ENCODE assay signal across 23 cellular contexts in genomic region chr10:101280511-101280910, GRCh38. TPM values are rescaled to one million over a fixed set of nuclear protein-coding genes. Genes with fewer than 3 reads are reported as not detected.
A peak's percentile ranks its signal among the peaks of the same experiment; 100 is the strongest.
DNase-seq lines count a peak whose midpoint lies in the region; ATAC-seq, FAIRE-seq and TF ChIP-seq lines count a peak whose summit lies in the region.
"Had no signal": no experiment of that assay in that cellular context is flagged by ENCODE, and none has a peak within 500 bp of the region (broad histone marks: within the 10 kb centered on the region; RNA-seq: fewer than 3 reads in every experiment).

No MANE protein-coding gene starts in this region.

- POLR2A ChIA-PET in PC-3 (lab: Charles Lee; ENCODE audit: unreplicated experiment) = no interaction called here

- peak; percentile 71 for ATAC-seq in PC-3

- H4K20me1 ChIP-seq in mammary epithelial cell (ENCODE audit: insufficient read depth, low read length) (no peaks in the 10 kb centered on the region), PC-3 (ENCODE audit: low read length) (no peaks in the 10 kb centered on the region), osteoblast (ENCODE audit: insufficient read depth, low read length) (no peaks in the 10 kb centered on the region)

- dilution Hi-C loops in mammary epithelial cell (cut with HindIII; ENCODE audit: low sequenced_read_pairs) = no loop called here

- H3K27ac ChIP-seq in mammary epithelial cell (ENCODE audit: insufficient read depth, low read depth, low read length) (no peak overlapping the region), breast epithelium (no peak overlapping the region), PC-3 (ENCODE audit: low read length) (no peak overlapping the region), osteoblast (ENCODE audit: low read depth, low read length) (no peak overlapping the region)

- H3K9me2 ChIP-seq in PC-3 (replicated peaks; ENCODE audit: low read length) = no peaks in the 10 kb centered on the region

- TF ChIP-seq POLR2A in breast epithelium (IDR thresholded peaks at IDR 0.05) = no peak

- no peak for FAIRE-seq in bronchial epithelial cell (lab: Jason Lieb, UNC)
- FAIRE-seq: G401.6, GM12891, GM18507, H54 had no signal

- intact Hi-C loops in mammary epithelial cell (cut with micrococcal nuclease) = no loop called here
- intact Hi-C loops in breast epithelium (cut with DNase I; ENCODE audit: low total_unique reads) = no loop called here
- intact Hi-C loops in PC-3 (cut with micrococcal nuclease) = no loop called here

- CTCF ChIA-PET in mammary epithelial cell (lab: Charles Lee; ENCODE audit: low non-redundant PET) (no interaction called here), PC-3 (lab: Charles Lee) (no interaction called here)

- no peaks in the 10 kb centered on the region for H3K79me2 ChIP-seq in mammary epithelial cell (ENCODE audit: insufficient read depth, low read length)
- no peaks in the 10 kb centered on the region for H3K79me2 ChIP-seq in PC-3 (ENCODE audit: low read length)
- H3K79me2 ChIP-seq in osteoblast (ENCODE audit: insufficient read depth, low read length) = no peaks in the 10 kb centered on the region

- TF ChIP-seq CTCF in mammary epithelial cell (conservative IDR thresholded peaks at IDR 0.05 in 1 of 2, IDR thresholded peaks at IDR 0.05 in 1 of 2; ENCODE audit: extremely low read depth in 1 of 2, insufficient read depth in 1 of 2, low read depth in 1 of 2, low read length in 2 of 2) (no peak), breast epithelium (IDR thresholded peaks at IDR 0.05) (no peak), PC-3 (conservative IDR thresholded peaks at IDR 0.05; ENCODE audit: low read depth, low read length) (no peak), bronchial epithelial cell (IDR thresholded peaks at IDR 0.05; ENCODE audit: insufficient read depth, low read length, severe bottlenecking) (no peak), osteoblast (IDR thresholded peaks at IDR 0.05; ENCODE audit: extremely low read depth, low read depth, low read length) (no peak)

- DNase-seq in mammary epithelial cell = peak; percentile 23
- no peak for DNase-seq in breast epithelium (ENCODE audit: low spot score in 2 of 2)
- peak; percentile 58 for DNase-seq in PC-3
- DNase-seq in bronchial epithelial cell (ENCODE audit: low read depth) = peak; percentile 17
- DNase-seq in osteoblast (ENCODE audit: insufficient read length, low spot score, missing footprints) = peak; percentile 19
- DNase-seq in NCI-H526 treated with DMSO at 0.1 percent for 48 hours (lab: John Stamatoyannopoulos, UW) = no peak
- DNase-seq in NCI-H128 (lab: John Stamatoyannopoulos, UW; ENCODE audit: unreplicated experiment) = no peak
- no peak for DNase-seq in stimulated activated naive CD4-positive, alpha-beta T cell (lab: John Stamatoyannopoulos, UW)
- DNase-seq: C1 segment of cervical spinal cord; Calu3; CD4-positive, alpha-beta memory T cell; COR-L47; DMS53; DMS79 treated with DMSO at 0.1 percent for 48 hours; GOT3; HFFc6 had no signal

- H3K4me3 ChIP-seq in mammary epithelial cell (replicated peaks in 1 of 3; ENCODE audit: insufficient read depth in 1 of 3, low read depth in 2 of 3, low read length in 3 of 3) (no peak overlapping the region), breast epithelium (no peak overlapping the region), PC-3 (ENCODE audit: low read length) (no peak overlapping the region), bronchial epithelial cell (ENCODE audit: low read depth, low read length) (no peak overlapping the region), osteoblast (ENCODE audit: insufficient read depth, low read length) (no peak overlapping the region)
- H3K4me3 ChIP-seq: HAP-1 had no signal

- 58% methylated on average over 2 of the region's 2 CpGs for whole genome bisulfite sequencing in mammary epithelial cell (ENCODE audit: low coverage, missing lambda C conversion rate)

- H3K9me3 ChIP-seq in mammary epithelial cell (replicated peaks; ENCODE audit: insufficient read depth, low read length) (no peaks in the 10 kb centered on the region), breast epithelium (no peaks in the 10 kb centered on the region), PC-3 (ENCODE audit: low read length) (no peaks in the 10 kb centered on the region), osteoblast (ENCODE audit: low read depth, low read length) (no peaks in the 10 kb centered on the region)
- H3K9me3 ChIP-seq: HAP-1 had no signal

- no peaks in the 10 kb centered on the region for H3F3A ChIP-seq in PC-3 (ENCODE audit: low read length, unreplicated experiment)

- in situ Hi-C loops in mammary epithelial cell (cut with MboI; ENCODE audit: low sequenced_read_pairs in 2 of 2) = no loop called here

- H3K4me1 ChIP-seq in mammary epithelial cell (ENCODE audit: insufficient read depth, low read length) (no peaks in the 10 kb centered on the region), breast epithelium (no peaks in the 10 kb centered on the region), PC-3 (ENCODE audit: insufficient read depth, low read length) (peaks cover 3% of the 10 kb centered on the region; the same call in 1 of the 2 replicates), osteoblast (ENCODE audit: insufficient read depth, low read length) (no peaks in the 10 kb centered on the region)
- H3K4me1 ChIP-seq: HAP-1 had no signal

- H2AFZ ChIP-seq in mammary epithelial cell (ENCODE audit: low read depth, low read length) = no peak overlapping the region
- no peak overlapping the region for H2AFZ ChIP-seq in PC-3 (ENCODE audit: low read length)
- no peak overlapping the region for H2AFZ ChIP-seq in osteoblast (ENCODE audit: low read length)

- no peak overlapping the region for H3K9ac ChIP-seq in mammary epithelial cell (ENCODE audit: insufficient read depth, low read length)
- no peak overlapping the region for H3K9ac ChIP-seq in PC-3 (ENCODE audit: low read length)

- H3K4me2 ChIP-seq in mammary epithelial cell (ENCODE audit: insufficient read depth, low read depth, low read length) (no peak overlapping the region), PC-3 (ENCODE audit: low read length) (no peak overlapping the region), osteoblast (ENCODE audit: insufficient read depth, low read length) (no peak overlapping the region)

- H3K36me3 ChIP-seq in mammary epithelial cell (ENCODE audit: insufficient read depth, low read length) = no peaks in the 10 kb centered on the region
- H3K36me3 ChIP-seq in breast epithelium = no peaks in the 10 kb centered on the region
- H3K36me3 ChIP-seq in PC-3 (ENCODE audit: low read depth, low read length) = no peaks in the 10 kb centered on the region
- H3K36me3 ChIP-seq in bronchial epithelial cell (ENCODE audit: control insufficient read depth, insufficient read depth, low read length) = no peaks in the 10 kb centered on the region
- H3K36me3 ChIP-seq in osteoblast (ENCODE audit: insufficient read depth, low read length) = no peaks in the 10 kb centered on the region
- H3K36me3 ChIP-seq: HAP-1 had no signal

- BruUV-seq in mammary epithelial cell (replicated peaks; lab: Mats Ljungman, UMichigan) (no TSS peak), PC-3 (replicated peaks; lab: Mats Ljungman, UMichigan) (no TSS peak)

- H3K27me3 ChIP-seq in mammary epithelial cell (ENCODE audit: insufficient read depth, low read length) (peaks cover 22% of the 10 kb centered on the region), breast epithelium (peaks cover 0 to 25% of the 10 kb centered on the region in 2 donors), PC-3 (ENCODE audit: low read length) (no peaks in the 10 kb centered on the region), bronchial epithelial cell (ENCODE audit: control insufficient read depth, insufficient read depth, low read length) (peaks cover 32% of the 10 kb centered on the region), osteoblast (ENCODE audit: insufficient read depth, low read length) (peaks cover 38% of the 10 kb centered on the region)

RNA-seq across cellular contexts. Expression of gene LBX1, which starts 51.2 kb away (rescaled TPM):
- total RNA-seq in mammary epithelial cell (not detected), breast epithelium (not detected), PC-3 (2014; rRNA removed) (not detected in 2 replicates), bronchial epithelial cell (not detected in 2 replicates), osteoblast (not detected in 2 replicates)
- not detected for polyA plus RNA-seq in mammary epithelial cell
- polyA minus RNA-seq in mammary epithelial cell = not detected
- total RNA-seq: A673; Calu3; CD4-positive, alpha-beta memory T cell; HFFc6 had no signal
- polyA plus RNA-seq: BJ; CD4-positive, alpha-beta memory T cell had no signal

Comparison
In these comparisons a context has a peak if more than half of its experiments do, and no peak if none do; other contexts are left out.
1. DNase-seq: peak in mammary epithelial cell (single experiment), PC-3 (single experiment), bronchial epithelial cell (single experiment) and osteoblast (single experiment); none in breast epithelium (0 of 2), NCI-H526 treated with DMSO at 0.1 percent for 48 hours (single experiment), NCI-H128 (single experiment) and stimulated activated naive CD4-positive, alpha-beta T cell (0 of 6).